Comparison of ENCODE assay signal across 31 cellular contexts in the genomic region with DNA sequence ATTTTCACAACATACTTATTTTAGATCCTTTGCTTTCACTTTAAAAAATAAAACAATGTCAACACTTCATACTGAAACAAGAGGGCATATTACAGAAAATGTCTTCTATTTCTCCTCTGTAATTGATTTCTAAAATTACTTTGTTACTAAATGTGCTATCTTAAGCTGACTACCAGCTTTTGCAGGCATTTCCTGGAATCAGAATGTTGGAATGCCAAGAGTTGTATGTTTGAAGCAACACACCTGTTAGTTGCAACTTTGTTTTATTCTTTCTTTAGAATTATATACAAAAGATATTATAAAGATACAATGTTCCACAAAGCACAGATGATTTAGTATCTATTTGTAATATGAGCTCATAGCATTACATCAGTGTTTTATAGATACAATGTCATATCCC.
"Had no signal": no experiment of that assay in that cellular context is flagged by ENCODE, and none has a peak within 500 bp of the region (broad histone marks: within the 10 kb centered on the region; RNA-seq: fewer than 3 reads in every experiment).

No MANE protein-coding gene starts in this region.

- H3K4me3 ChIP-seq: PC-9 had no signal

- H3K4me2 ChIP-seq: KMS-11, PC-9 had no signal

- H3K27ac ChIP-seq: KMS-11, PC-9, RWPE1, VCaP had no signal

- FAIRE-seq: RCC 7860 had no signal

- H2AFZ ChIP-seq: PC-9 had no signal

- DNase-seq: activated B cell treated with CpG ODN at 0.5 μM for 24 hours; activated CD4-positive, alpha-beta memory T cell treated with anti-CD3 and anti-CD28 coated beads for 36 hours; activated CD4-positive, alpha-beta T cell treated with anti-CD3 and anti-CD28 coated beads for 4 hours; activated CD4-positive, alpha-beta T cell treated with anti-CD3 and anti-CD28 coated beads, Interleukin-2, amount 50 U/mL, for 1 hour; activated CD4-positive, CD25-positive, alpha-beta regulatory T cell treated with anti-CD3 and anti-CD28 coated beads, Interleukin-2, amount 50 U/mL, for 72 hours; activated CD8-positive, alpha-beta memory T cell treated with anti-CD3 and anti-CD28 coated beads, Interleukin-2, amount 50 U/mL, for 4 hours; activated gamma-delta T cell treated with Interleukin-2 at 50 U/mL for 16 hours; activated naive CD4-positive, alpha-beta T cell treated with anti-CD3 and anti-CD28 coated beads for 36 hours; activated T-cell treated with anti-CD3 and anti-CD28 coated beads for 4 hours; activated T-cell treated with anti-CD3 and anti-CD28 coated beads, Interleukin-2, amount 50 U/mL, for 4 hours; anterior cingulate cortex; caudate nucleus; NCI-H1105; NCI-H1417 treated with DMSO at 0.1 percent for 48 hours; NCI-H187 treated with DMSO at 0.1 percent for 48 hours; NCI-H2081; NCI-H345; NCI-H526; NCI-H748 treated with DMSO at 0.1 percent for 48 hours; NK-92 treated with Interleukin-12 subunit alpha and Interleukin-12 subunit beta, amount 100 ng/mL, for 24 hours; PC-9; SIG-M5; T-cell; T-helper 17 cell had no signal

- H3K9ac ChIP-seq: KMS-11 had no signal

- ATAC-seq: activated naive CD4-positive, alpha-beta T cell treated with anti-CD3 and anti-CD28 coated beads, Interleukin-2, amount 50 U/mL, for 72 hours; activated T-cell treated with anti-CD3 and anti-CD28 coated beads, Interleukin-2, amount 50 U/mL, for 4 hours; Right ventricle myocardium inferior; SK-N-SH treated with all-trans-retinoic acid at 6 μM for 48 hours; T-cell; T-helper 17 cell had no signal
